Comparison of ENCODE assay signal across 1 cellular context in genomic region chr2:61177727-61178549, GRCh38.
TF ChIP-seq lines count a peak whose summit lies in the region.

No MANE protein-coding gene starts in this region.

TF ChIP-seq in K562, 482 proteins besides CTCF, POLR2A, EP300 and RAD21 (continued from another document and continues in another):
- TF ChIP-seq PRDM10 (IDR thresholded peaks at IDR 0.05; ENCODE audit: partially characterized antibody) (no peak), STAT5B (CRISPR knock-in tag; IDR thresholded peaks at IDR 0.05) (no peak), TOE1 (IDR thresholded peaks at IDR 0.05; ENCODE audit: borderline replicate concordance) (0 out of 2 replicates have a peak, but pooled peaks have one; percentile 41), TOE1 (CRISPR knock-in tag; IDR thresholded peaks at IDR 0.05; ENCODE audit: borderline replicate concordance, low read depth) (no peak), ZKSCAN1 (IDR thresholded peaks at IDR 0.05; ENCODE audit: low read depth, low read length) (no peak), TRIM24 (IDR thresholded peaks at IDR 0.05) (no peak), HBP1 (CRISPR knock-in tag; IDR thresholded peaks at IDR 0.05) (no peak), ZC3H11A (IDR thresholded peaks at IDR 0.05; ENCODE audit: low read depth, low read length) (no peak), CREB3L1 (IDR thresholded peaks at IDR 0.05; ENCODE audit: borderline replicate concordance, low read depth) (no peak), CBFA2T3 (IDR thresholded peaks at IDR 0.05) (no peak), EGR1 (conservative IDR thresholded peaks at IDR 0.05) (0 out of 2 replicates have a peak, but pooled peaks have one; percentile 14), PRPF4 (IDR thresholded peaks at IDR 0.05; ENCODE audit: insufficient read depth, low read depth, low read length, poor library complexity, severe bottlenecking) (no peak), ELF4 (CRISPR knock-in tag; IDR thresholded peaks at IDR 0.05) (no peak), ZNF197 (CRISPR knock-in tag; IDR thresholded peaks at IDR 0.05; ENCODE audit: low read depth) (no peak), MEIS2 (IDR thresholded peaks at IDR 0.05; ENCODE audit: partially characterized antibody) (no peak), ZNF175 (CRISPR knock-in tag; IDR thresholded peaks at IDR 0.05; ENCODE audit: low read depth) (0 out of 2 replicates have a peak, but pooled peaks have one; percentile 14), MAZ (CRISPR knock-in tag; conservative IDR thresholded peaks at IDR 0.05 in 1 of 2, IDR thresholded peaks at IDR 0.05 in 1 of 2) (peak in 1 of 2 experiments; percentile 63; a peak in 2 of 4 replicates), USF2 (CRISPR knock-in tag; IDR thresholded peaks at IDR 0.05) (no peak), ZNF707 (CRISPR knock-in tag; conservative IDR thresholded peaks at IDR 0.05) (no peak), PCBP1 (IDR thresholded peaks at IDR 0.05; ENCODE audit: low read depth, low read length, poor library complexity, severe bottlenecking) (no peak), CCNT2 (IDR thresholded peaks at IDR 0.05; ENCODE audit: borderline replicate concordance, extremely low read depth, insufficient read length, low read depth, low read length) (peak; percentile 56), CREB1 (IDR thresholded peaks at IDR 0.05) (no peak), CREB1 (CRISPR knock-in tag; IDR thresholded peaks at IDR 0.05) (no peak), TRIM28 (IDR thresholded peaks at IDR 0.05) (no peak), HDAC8 (tag; IDR thresholded peaks at IDR 0.05) (0 out of 2 replicates have a peak, but pooled peaks have one; percentile 60), ARID2 (IDR thresholded peaks at IDR 0.05) (no peak), NFE2 (IDR thresholded peaks at IDR 0.05; ENCODE audit: low read depth) (peak; percentile 41; the same call in 1 of the 2 replicates), BRCA1 (IDR thresholded peaks at IDR 0.05) (no peak), BRCA1 (CRISPR knock-in tag; IDR thresholded peaks at IDR 0.05) (no peak), GTF3C2 (IDR thresholded peaks at IDR 0.05; ENCODE audit: borderline replicate concordance, extremely low read depth, insufficient read length) (no peak), ARHGAP35 (IDR thresholded peaks at IDR 0.05; ENCODE audit: partially characterized antibody) (no peak), L3MBTL2 (IDR thresholded peaks at IDR 0.05) (peak; percentile 36; the same call in 1 of the 2 replicates), MXD1 (CRISPR knock-in tag; IDR thresholded peaks at IDR 0.05; ENCODE audit: borderline replicate concordance, poor library complexity, severe bottlenecking) (no peak), KAT2B (IDR thresholded peaks at IDR 0.05; ENCODE audit: low read depth, low read length) (no peak), ETS2 (tag; IDR thresholded peaks at IDR 0.05; ENCODE audit: borderline replicate concordance, poor library complexity, severe bottlenecking) (no peak), CBFA2T2 (conservative IDR thresholded peaks at IDR 0.05) (no peak), SPI1 (IDR thresholded peaks at IDR 0.05; ENCODE audit: borderline replicate concordance, low read depth, low read length) (no peak), TEAD1 (CRISPR knock-in tag; IDR thresholded peaks at IDR 0.05) (peak in 1 of 2 experiments; percentile 38; a peak in 1 of 4 replicates), MAX (CRISPR knock-in tag; IDR thresholded peaks at IDR 0.05) (no peak), ZC3H8 (IDR thresholded peaks at IDR 0.05) (no peak), SIN3B (IDR thresholded peaks at IDR 0.05; ENCODE audit: low read depth) (no peak), UBTF (IDR thresholded peaks at IDR 0.05; ENCODE audit: borderline replicate concordance in 1 of 2, low read depth in 2 of 2, low read length in 2 of 2) (no peak), MED1 (CRISPR knock-in tag; IDR thresholded peaks at IDR 0.05; ENCODE audit: borderline replicate concordance) (no peak), EZH2 (IDR thresholded peaks at IDR 0.05; ENCODE audit: borderline replicate concordance, low read depth, low read length) (no peak), ARID3A (IDR thresholded peaks at IDR 0.05; ENCODE audit: borderline replicate concordance, low read depth, low read length) (no peak), SREBF2 (CRISPR knock-in tag; IDR thresholded peaks at IDR 0.05) (no peak), ZBTB49 (CRISPR knock-in tag; IDR thresholded peaks at IDR 0.05; ENCODE audit: borderline replicate concordance) (no peak), HNRNPH1 (optimal IDR thresholded peaks at IDR 0.05; ENCODE audit: low read depth, low read length) (no peak), PRMT5 (CRISPR knock-in tag; IDR thresholded peaks at IDR 0.05) (no peak), ZNF146 (CRISPR knock-in tag; IDR thresholded peaks at IDR 0.05; ENCODE audit: unreplicated experiment) (no peak), HOXB6 (CRISPR knock-in tag; IDR thresholded peaks at IDR 0.05; ENCODE audit: borderline replicate concordance) (no peak), ELF1 (tag; IDR thresholded peaks at IDR 0.05) (no peak)
